ENCODE assay signal across 8 cellular contexts in the genomic region with DNA sequence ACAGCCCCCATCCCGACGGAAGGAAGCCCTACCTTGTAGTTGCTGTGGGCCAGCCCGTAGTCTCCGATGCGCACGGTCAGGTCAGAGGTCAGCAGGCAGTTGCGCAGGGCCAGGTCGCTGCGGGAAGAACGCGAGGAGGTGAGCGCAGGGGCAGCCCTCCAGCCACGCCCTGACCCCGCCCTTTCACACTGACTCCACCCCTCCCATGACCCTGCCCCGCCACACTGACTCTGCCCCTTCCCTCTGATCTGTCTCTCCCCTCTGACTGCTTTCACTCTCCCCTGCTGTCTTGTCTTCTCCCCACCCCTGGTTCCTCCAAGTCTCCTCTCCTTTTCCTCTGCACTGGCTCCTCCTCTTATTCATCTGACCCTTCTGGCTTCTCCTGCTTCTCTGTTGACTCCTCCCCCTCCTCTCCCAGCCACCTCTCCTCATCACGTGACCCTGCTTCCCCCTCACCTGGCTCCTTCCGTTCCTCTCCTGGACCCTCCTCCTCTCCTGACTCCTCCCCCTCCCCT. TPM values are rescaled to one million over a fixed set of nuclear protein-coding genes. Genes with fewer than 3 reads are reported as not detected.
A peak's percentile ranks its signal among the peaks of the same experiment; 100 is the strongest.
DNase-seq lines count a peak whose midpoint lies in the region; ATAC-seq and TF ChIP-seq lines count a peak whose summit lies in the region.

No MANE protein-coding gene starts in this region.

- no peaks in the 10 kb centered on the region for H3K9me3 ChIP-seq in mesodermal cell (ENCODE audit: control insufficient read depth, low read length)

- ATAC-seq in HG03432 (IDR thresholded peaks at IDR 0.05; ENCODE audit: unreplicated experiment) = no peak
- ATAC-seq in HG03342 (IDR thresholded peaks at IDR 0.05; ENCODE audit: unreplicated experiment) = no peak

- no peaks in the 10 kb centered on the region for H3K4me1 ChIP-seq in mesodermal cell (ENCODE audit: control insufficient read depth, insufficient read depth, low read length, poor library complexity, severe bottlenecking)

- H3K27ac Mint-ChIP-seq in brain = peak overlapping the region in 1 of 5 experiments; percentile 67

- TF ChIP-seq CTCF in LNCaP clone FGC (IDR thresholded peaks at IDR 0.05; ENCODE audit: control insufficient read depth, extremely low read depth, insufficient read depth) (no peak), brain (conservative IDR thresholded peaks at IDR 0.05) (no peak)

- H3K36me3 Mint-ChIP-seq in brain = peaks cover 20% of the 10 kb centered on the region

- DNase-seq in COR-L47 (lab: John Stamatoyannopoulos, UW) (peak; percentile 68), LNCaP clone FGC (ENCODE audit: low read depth) (peak; percentile 75), SIG-M5 (lab: John Stamatoyannopoulos, UW) (peak; percentile 32), Ammon's horn (ENCODE audit: low spot score) (no peak)

- H3K9me3 Mint-ChIP-seq in brain = no peaks in the 10 kb centered on the region

- H3K4me3 Mint-ChIP-seq in brain = peak overlapping the region in 4 of 5 experiments; percentile 10 to 66 (median 42)

- no peaks in the 10 kb centered on the region for H3K27me3 Mint-ChIP-seq in brain

- peak overlapping the region; percentile 66 for H3K4me3 ChIP-seq in LNCaP clone FGC (ENCODE audit: low read depth, low read length)
- peak overlapping the region; percentile 25 for H3K4me3 ChIP-seq in mesodermal cell (ENCODE audit: extremely low read depth, insufficient read depth, low read length, poor library complexity, severe bottlenecking)

- H3K4me1 Mint-ChIP-seq in brain = peaks cover 5% of the 10 kb centered on the region

- H3K27ac ChIP-seq in mesodermal cell (ENCODE audit: low read depth, low read length, severe bottlenecking) = no peak overlapping the region

- H3K36me3 ChIP-seq in mesodermal cell (ENCODE audit: control insufficient read depth, insufficient read depth, low read length) = no peaks in the 10 kb centered on the region

- 2 to 3% methylated on average over 13 to 15 of the region's 17 CpGs for WGBS in mesodermal cell (ENCODE audit: insufficient coverage in 2 of 2), 2 experiments

RNA-seq across cellular contexts. Expression of gene LMTK3, which starts 10.1 kb away (rescaled TPM):
- polyA plus RNA-seq in brain (ENCODE audit: insufficient read depth, low read depth, low replicate concordance) = 27.6 TPM
- polyA plus RNA-seq in mesodermal cell (2013, experiment 1 of 2) = 5.9 TPM
- 5.2 TPM for polyA plus RNA-seq in mesodermal cell (2013, experiment 2 of 2)

RNA-seq across cellular contexts. Expression of gene CYTH2, which starts 32.3 kb away (rescaled TPM):
- polyA plus RNA-seq in brain (ENCODE audit: insufficient read depth, low read depth, low replicate concordance) = 108 TPM
- 105 TPM for polyA plus RNA-seq in mesodermal cell (2013, experiment 1 of 2)
- 98.2 TPM for polyA plus RNA-seq in mesodermal cell (2013, experiment 2 of 2)

RNA-seq across cellular contexts. Expression of gene KCNJ14, which starts 46.1 kb away (rescaled TPM):
- polyA plus RNA-seq in brain (ENCODE audit: insufficient read depth, low read depth, low replicate concordance) = 0.80 TPM
- polyA plus RNA-seq in mesodermal cell (2013, experiment 1 of 2) = 0.70 TPM
- polyA plus RNA-seq in mesodermal cell (2013, experiment 2 of 2) = 0.35 TPM

RNA-seq across cellular contexts. Expression of gene SULT2B1, which starts 50.5 kb away (rescaled TPM):
- 3.5 TPM for polyA plus RNA-seq in brain (ENCODE audit: insufficient read depth, low read depth, low replicate concordance)
- polyA plus RNA-seq in mesodermal cell (2013, experiment 1 of 2) = 0.92 TPM
- polyA plus RNA-seq in mesodermal cell (2013, experiment 2 of 2) = 0.66 TPM

RNA-seq across cellular contexts. Expression of gene GRWD1, which starts 55.7 kb away (rescaled TPM):
- 20.4 TPM for polyA plus RNA-seq in brain (ENCODE audit: insufficient read depth, low read depth, low replicate concordance)
- 15.2 TPM for polyA plus RNA-seq in mesodermal cell (2013, experiment 1 of 2)
- 12.7 TPM for polyA plus RNA-seq in mesodermal cell (2013, experiment 2 of 2)
